ENCODE assay signal across 1 cellular context in genomic region chr2:219498280-219499057, GRCh38.
TF ChIP-seq lines count a peak whose summit lies in the region.

TSS of gene GMPPA (plus strand) at chr2:219498891. CDS start at chr2:219499976, 1,085 bp downstream.

TF ChIP-seq in HepG2, 621 proteins besides CTCF, POLR2A, EP300 and RAD21 (continued from another document and continues in another):
- TF ChIP-seq GMEB1 (CRISPR knock-in tag; IDR thresholded peaks at IDR 0.05; ENCODE audit: borderline replicate concordance) (peak; percentile 76), ZNF34 (CRISPR knock-in tag; IDR thresholded peaks at IDR 0.05; ENCODE audit: borderline replicate concordance) (no peak), ATF3 (CRISPR knock-in tag; IDR thresholded peaks at IDR 0.05) (0 out of 2 replicates have a peak, but pooled peaks have one; percentile 14), ATRX (CRISPR knock-in tag; IDR thresholded peaks at IDR 0.05; ENCODE audit: borderline replicate concordance) (no peak), FOXP1 (IDR thresholded peaks at IDR 0.05) (no peak), FOXP1 (CRISPR knock-in tag; IDR thresholded peaks at IDR 0.05) (no peak), SOX5 (CRISPR knock-in tag; IDR thresholded peaks at IDR 0.05; ENCODE audit: borderline replicate concordance) (no peak), POLR2AphosphoS5 (IDR thresholded peaks at IDR 0.05; ENCODE audit: low read depth, low read length) (peak; percentile 90), HNF4G (IDR thresholded peaks at IDR 0.05; ENCODE audit: borderline replicate concordance, low read depth, low read length) (peak; percentile 10; the same call in 1 of the 2 replicates), HNF4G (CRISPR knock-in tag; IDR thresholded peaks at IDR 0.05; ENCODE audit: borderline replicate concordance, low read depth) (peak; percentile 38; the same call in 1 of the 2 replicates), PHF20 (CRISPR knock-in tag; IDR thresholded peaks at IDR 0.05) (peak; percentile 80), ZBTB1 (CRISPR knock-in tag; IDR thresholded peaks at IDR 0.05; ENCODE audit: borderline replicate concordance) (no peak), JUNB (CRISPR knock-in tag; IDR thresholded peaks at IDR 0.05; ENCODE audit: borderline replicate concordance) (no peak), KLF9 (CRISPR knock-in tag; IDR thresholded peaks at IDR 0.05; ENCODE audit: low read depth) (no peak), IKZF1 (IDR thresholded peaks at IDR 0.05) (no peak), GTF3A (CRISPR knock-in tag; conservative IDR thresholded peaks at IDR 0.05) (no peak), TP53 (CRISPR knock-in tag; conservative IDR thresholded peaks at IDR 0.05) (no peak), ARID3A (IDR thresholded peaks at IDR 0.05; ENCODE audit: low read depth, low read length) (peak; percentile 42; the same call in 1 of the 2 replicates), HNRNPH1 (optimal IDR thresholded peaks at IDR 0.05; ENCODE audit: low read depth, low read length) (peak; percentile 81), NFE2L1 (CRISPR knock-in tag; IDR thresholded peaks at IDR 0.05; ENCODE audit: borderline replicate concordance) (no peak), SP5 (CRISPR knock-in tag; IDR thresholded peaks at IDR 0.05; ENCODE audit: borderline replicate concordance, low read depth) (peak; percentile 44; the same call in 1 of the 2 replicates), FOXA3 (CRISPR knock-in tag; IDR thresholded peaks at IDR 0.05) (no peak; the same call in 1 of the 2 replicates), ZNF616 (CRISPR knock-in tag; IDR thresholded peaks at IDR 0.05; ENCODE audit: low read depth) (peak; percentile 75; the same call in 1 of the 2 replicates), ZNF317 (CRISPR knock-in tag; IDR thresholded peaks at IDR 0.05) (peak; percentile 66; the same call in 1 of the 2 replicates), USF2 (IDR thresholded peaks at IDR 0.05; ENCODE audit: low read depth, low read length) (peak; percentile 61), USF2 (CRISPR knock-in tag; IDR thresholded peaks at IDR 0.05; ENCODE audit: borderline replicate concordance) (peak; percentile 81), ZBTB49 (CRISPR knock-in tag; IDR thresholded peaks at IDR 0.05; ENCODE audit: borderline replicate concordance) (no peak), HNF4A (CRISPR knock-in tag; IDR thresholded peaks at IDR 0.05) (peak; percentile 64), HNRNPLL (IDR thresholded peaks at IDR 0.05; ENCODE audit: low read depth, low read length, poor library complexity, severe bottlenecking) (peak; percentile 29), HNRNPUL1 (IDR thresholded peaks at IDR 0.05; ENCODE audit: low read depth, low read length) (no peak), PAWR (CRISPR knock-in tag; IDR thresholded peaks at IDR 0.05; ENCODE audit: borderline replicate concordance) (no peak), ZNF335 (CRISPR knock-in tag; IDR thresholded peaks at IDR 0.05) (peak; percentile 36; the same call in 1 of the 2 replicates), ZNF430 (CRISPR knock-in tag; IDR thresholded peaks at IDR 0.05) (peak; percentile 88), ZNF30 (CRISPR knock-in tag; IDR thresholded peaks at IDR 0.05) (no peak), ZBTB46 (CRISPR knock-in tag; IDR thresholded peaks at IDR 0.05; ENCODE audit: borderline replicate concordance) (no peak), SMYD3 (CRISPR knock-in tag; IDR thresholded peaks at IDR 0.05) (no peak), EED (CRISPR knock-in tag; IDR thresholded peaks at IDR 0.05) (no peak; the same call in none of the 2 replicates), ZC3H4 (CRISPR knock-in tag; IDR thresholded peaks at IDR 0.05; ENCODE audit: borderline replicate concordance) (no peak), ZNF83 (CRISPR knock-in tag; IDR thresholded peaks at IDR 0.05; ENCODE audit: borderline replicate concordance) (no peak), RNF2 (conservative IDR thresholded peaks at IDR 0.05; ENCODE audit: low read depth) (0 out of 2 replicates have a peak, but pooled peaks have one; percentile 19)
- TF ChIP-seq, protein P1, sequence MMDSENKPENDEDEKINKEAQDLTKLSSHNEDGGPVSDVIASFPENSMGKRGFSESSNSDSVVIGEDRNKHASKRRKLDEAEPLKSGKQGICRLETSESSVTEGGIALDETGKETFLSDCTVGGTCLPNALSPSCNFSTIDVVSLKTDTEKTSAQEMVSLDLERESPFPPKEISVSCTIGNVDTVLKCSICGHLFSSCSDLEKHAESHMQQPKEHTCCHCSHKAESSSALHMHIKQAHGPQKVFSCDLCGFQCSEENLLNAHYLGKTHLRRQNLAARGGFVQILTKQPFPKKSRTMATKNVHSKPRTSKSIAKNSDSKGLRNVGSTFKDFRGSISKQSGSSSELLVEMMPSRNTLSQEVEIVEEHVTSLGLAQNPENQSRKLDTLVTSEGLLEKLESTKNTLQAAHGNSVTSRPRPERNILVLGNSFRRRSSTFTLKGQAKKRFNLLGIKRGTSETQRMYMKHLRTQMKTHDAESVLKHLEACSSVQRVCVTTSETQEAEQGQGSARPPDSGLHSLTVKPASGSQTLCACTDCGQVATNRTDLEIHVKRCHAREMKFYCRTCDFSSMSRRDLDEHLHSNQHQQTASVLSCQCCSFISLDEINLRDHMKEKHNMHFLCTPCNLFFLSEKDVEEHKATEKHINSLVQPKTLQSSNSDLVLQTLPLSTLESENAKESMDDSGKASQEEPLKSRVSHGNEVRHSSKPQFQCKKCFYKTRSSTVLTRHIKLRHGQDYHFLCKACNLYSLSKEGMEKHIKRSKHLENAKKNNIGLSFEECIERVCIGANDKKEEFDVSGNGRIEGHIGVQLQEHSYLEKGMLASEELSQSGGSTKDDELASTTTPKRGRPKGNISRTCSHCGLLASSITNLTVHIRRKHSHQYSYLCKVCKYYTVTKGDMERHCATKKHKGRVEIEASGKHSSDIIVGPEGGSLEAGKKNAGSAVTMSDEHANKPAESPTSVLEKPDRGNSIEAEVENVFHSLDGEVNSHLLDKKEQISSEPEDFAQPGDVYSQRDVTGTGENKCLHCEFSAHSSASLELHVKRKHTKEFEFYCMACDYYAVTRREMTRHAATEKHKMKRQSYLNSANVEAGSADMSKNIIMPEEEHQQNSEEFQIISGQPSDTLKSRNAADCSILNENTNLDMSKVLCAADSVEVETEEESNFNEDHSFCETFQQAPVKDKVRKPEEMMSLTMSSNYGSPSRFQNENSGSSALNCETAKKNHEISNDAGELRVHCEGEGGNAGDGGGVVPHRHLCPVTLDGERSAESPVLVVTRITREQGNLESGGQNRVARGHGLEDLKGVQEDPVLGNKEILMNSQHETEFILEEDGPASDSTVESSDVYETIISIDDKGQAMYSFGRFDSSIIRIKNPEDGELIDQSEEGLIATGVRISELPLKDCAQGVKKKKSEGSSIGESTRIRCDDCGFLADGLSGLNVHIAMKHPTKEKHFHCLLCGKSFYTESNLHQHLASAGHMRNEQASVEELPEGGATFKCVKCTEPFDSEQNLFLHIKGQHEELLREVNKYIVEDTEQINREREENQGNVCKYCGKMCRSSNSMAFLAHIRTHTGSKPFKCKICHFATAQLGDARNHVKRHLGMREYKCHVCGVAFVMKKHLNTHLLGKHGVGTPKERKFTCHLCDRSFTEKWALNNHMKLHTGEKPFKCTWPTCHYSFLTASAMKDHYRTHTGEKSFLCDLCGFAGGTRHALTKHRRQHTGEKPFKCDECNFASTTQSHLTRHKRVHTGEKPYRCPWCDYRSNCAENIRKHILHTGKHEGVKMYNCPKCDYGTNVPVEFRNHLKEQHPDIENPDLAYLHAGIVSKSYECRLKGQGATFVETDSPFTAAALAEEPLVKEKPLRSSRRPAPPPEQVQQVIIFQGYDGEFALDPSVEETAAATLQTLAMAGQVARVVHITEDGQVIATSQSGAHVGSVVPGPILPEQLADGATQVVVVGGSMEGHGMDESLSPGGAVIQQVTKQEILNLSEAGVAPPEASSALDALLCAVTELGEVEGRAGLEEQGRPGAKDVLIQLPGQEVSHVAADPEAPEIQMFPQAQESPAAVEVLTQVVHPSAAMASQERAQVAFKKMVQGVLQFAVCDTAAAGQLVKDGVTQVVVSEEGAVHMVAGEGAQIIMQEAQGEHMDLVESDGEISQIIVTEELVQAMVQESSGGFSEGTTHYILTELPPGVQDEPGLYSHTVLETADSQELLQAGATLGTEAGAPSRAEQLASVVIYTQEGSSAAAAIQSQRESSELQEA (CRISPR knock-in tag; IDR thresholded peaks at IDR 0.05; ENCODE audit: not compliant biosample characterization) = no peak
